Comparison of ENCODE assay signal across 1 cellular context in genomic region chr2:39469807-39470206, GRCh38.
TF ChIP-seq lines count a peak whose summit lies in the region.

No MANE protein-coding gene starts in this region.

TF ChIP-seq in SK-N-SH treated with all-trans-retinoic acid at 6 μM for 48 hours, 23 proteins besides CTCF, POLR2A, EP300 and RAD21 (continued from another document):
- TF ChIP-seq, protein P1, sequence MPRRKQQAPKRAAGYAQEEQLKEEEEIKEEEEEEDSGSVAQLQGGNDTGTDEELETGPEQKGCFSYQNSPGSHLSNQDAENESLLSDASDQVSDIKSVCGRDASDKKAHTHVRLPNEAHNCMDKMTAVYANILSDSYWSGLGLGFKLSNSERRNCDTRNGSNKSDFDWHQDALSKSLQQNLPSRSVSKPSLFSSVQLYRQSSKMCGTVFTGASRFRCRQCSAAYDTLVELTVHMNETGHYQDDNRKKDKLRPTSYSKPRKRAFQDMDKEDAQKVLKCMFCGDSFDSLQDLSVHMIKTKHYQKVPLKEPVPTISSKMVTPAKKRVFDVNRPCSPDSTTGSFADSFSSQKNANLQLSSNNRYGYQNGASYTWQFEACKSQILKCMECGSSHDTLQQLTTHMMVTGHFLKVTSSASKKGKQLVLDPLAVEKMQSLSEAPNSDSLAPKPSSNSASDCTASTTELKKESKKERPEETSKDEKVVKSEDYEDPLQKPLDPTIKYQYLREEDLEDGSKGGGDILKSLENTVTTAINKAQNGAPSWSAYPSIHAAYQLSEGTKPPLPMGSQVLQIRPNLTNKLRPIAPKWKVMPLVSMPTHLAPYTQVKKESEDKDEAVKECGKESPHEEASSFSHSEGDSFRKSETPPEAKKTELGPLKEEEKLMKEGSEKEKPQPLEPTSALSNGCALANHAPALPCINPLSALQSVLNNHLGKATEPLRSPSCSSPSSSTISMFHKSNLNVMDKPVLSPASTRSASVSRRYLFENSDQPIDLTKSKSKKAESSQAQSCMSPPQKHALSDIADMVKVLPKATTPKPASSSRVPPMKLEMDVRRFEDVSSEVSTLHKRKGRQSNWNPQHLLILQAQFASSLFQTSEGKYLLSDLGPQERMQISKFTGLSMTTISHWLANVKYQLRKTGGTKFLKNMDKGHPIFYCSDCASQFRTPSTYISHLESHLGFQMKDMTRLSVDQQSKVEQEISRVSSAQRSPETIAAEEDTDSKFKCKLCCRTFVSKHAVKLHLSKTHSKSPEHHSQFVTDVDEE (CRISPR knock-in tag; IDR thresholded peaks at IDR 0.05), result no peak
TF ChIP-seq in SK-N-SH treated with all-trans-retinoic acid at 6 μM for 48 hours: peak in this region for 0.
